In genomic region chr1:241846375-241846774, GRCh38 we compare ENCODE assay signal across 22 cellular contexts. TPM values are rescaled to one million over a fixed set of nuclear protein-coding genes. Genes with fewer than 3 reads are reported as not detected.
A peak's percentile ranks its signal among the peaks of the same experiment; 100 is the strongest.
DNase-seq lines count a peak whose midpoint lies in the region; ATAC-seq and TF ChIP-seq lines count a peak whose summit lies in the region.
"Had no signal": no experiment of that assay in that cellular context is flagged by ENCODE, and none has a peak within 500 bp of the region (broad histone marks: within the 10 kb centered on the region; RNA-seq: fewer than 3 reads in every experiment).

No MANE protein-coding gene starts in this region.

- no peak for TF ChIP-seq POLR2A in thyroid gland (IDR thresholded peaks at IDR 0.05)

- peaks cover 13% of the 10 kb centered on the region for H3F3A ChIP-seq in neural progenitor cell (ENCODE audit: low read depth)

- H3K4me3 Mint-ChIP-seq in activated T-helper 1 cell treated with anti-CD3 and anti-CD28 coated beads, Interleukin-12 subunit alpha, Interleukin-12 subunit beta, Interleukin-2, Interleukin-4 antibody, amounts not matched to agents 30 ng/mL and 10 ng/mL and 1 ng/mL, durations not matched to agents 14 hours and 24 hours and 36 hours, result peak overlapping the region; percentile 97
- H3K4me3 Mint-ChIP-seq in neural progenitor cell, result no peak overlapping the region

- H3K36me3 Mint-ChIP-seq in activated T-helper 1 cell treated with anti-CD3 and anti-CD28 coated beads, Interleukin-12 subunit alpha, Interleukin-12 subunit beta, Interleukin-2, Interleukin-4 antibody, amounts not matched to agents 30 ng/mL and 10 ng/mL and 1 ng/mL, durations not matched to agents 14 hours and 24 hours and 36 hours (ENCODE audit: low read depth), result peaks cover 10% of the 10 kb centered on the region
- peaks cover 2% of the 10 kb centered on the region for H3K36me3 Mint-ChIP-seq in neural progenitor cell
- H3K36me3 Mint-ChIP-seq: CD4-positive, CD25-positive, alpha-beta regulatory T cell; T-cell had no signal

- DNase-seq in DND-41, result no peak
- DNase-seq in activated T-helper 1 cell treated with anti-CD3 and anti-CD28 coated beads, Interleukin-12 subunit alpha, Interleukin-12 subunit beta, Interleukin-2, Interleukin-4 antibody, amounts not matched to agents 30 ng/mL and 10 ng/mL and 1 ng/mL, durations not matched to agents 14 hours and 24 hours and 36 hours (ENCODE audit: low spot score), result no peak
- DNase-seq in neural progenitor cell (ENCODE audit: low spot score), result no peak
- no peak for DNase-seq in 8988T
- no peak for DNase-seq in activated CD4-positive, CD25-positive, alpha-beta regulatory T cell treated with anti-CD3 and anti-CD28 coated beads, Interleukin-2, amount 50 U/mL, for 72 hours
- no peak for DNase-seq in HuH-7.5 (ENCODE audit: low spot score)
- DNase-seq in thyroid gland, result no peak
- DNase-seq: CD4-positive, CD25-positive, alpha-beta regulatory T cell; DMS153; EL; GOT3; NCI-H1436 treated with DMSO at 0.1 percent for 48 hours; NCI-H2029 treated with DMSO at 0.1 percent for 48 hours; NCI-H2171 treated with DMSO at 0.1 percent for 48 hours; PC-9; SIG-M5; T-cell had no signal

- H3K4me3 ChIP-seq in DND-41 (ENCODE audit: low read depth in 1 of 2, low read length in 2 of 2) (no peak overlapping the region), HEK293 (ENCODE audit: low read depth, low read length) (no peak overlapping the region), neural progenitor cell (no peak overlapping the region), thyroid gland (replicated peaks in 1 of 3) (no peak overlapping the region)

- no peaks in the 10 kb centered on the region for H3K9me3 ChIP-seq in DND-41 (ENCODE audit: insufficient read depth, low read length, severe bottlenecking)
- H3K9me3 ChIP-seq in HEK293 (ENCODE audit: control insufficient read depth, insufficient read depth, low read depth, low read length), result no peaks in the 10 kb centered on the region
- no peaks in the 10 kb centered on the region for H3K9me3 ChIP-seq in neural progenitor cell (ENCODE audit: low read depth)
- no peaks in the 10 kb centered on the region for H3K9me3 ChIP-seq in thyroid gland

- H3K9ac ChIP-seq in DND-41 (ENCODE audit: low read depth, low read length), result no peak overlapping the region
- H3K9ac ChIP-seq in neural progenitor cell, result no peak overlapping the region

- peak overlapping the region; percentile 76 for H3K4me2 ChIP-seq in DND-41 (ENCODE audit: insufficient read depth, low read length)
- no peak overlapping the region for H3K4me2 ChIP-seq in neural progenitor cell

- no peak overlapping the region for H3K27ac Mint-ChIP-seq in activated T-helper 1 cell treated with anti-CD3 and anti-CD28 coated beads, Interleukin-12 subunit alpha, Interleukin-12 subunit beta, Interleukin-2, Interleukin-4 antibody, amounts not matched to agents 30 ng/mL and 10 ng/mL and 1 ng/mL, durations not matched to agents 14 hours and 24 hours and 36 hours
- H3K27ac Mint-ChIP-seq in neural progenitor cell, result no peak overlapping the region

- H3K4me1 Mint-ChIP-seq in activated T-helper 1 cell treated with anti-CD3 and anti-CD28 coated beads, Interleukin-12 subunit alpha, Interleukin-12 subunit beta, Interleukin-2, Interleukin-4 antibody, amounts not matched to agents 30 ng/mL and 10 ng/mL and 1 ng/mL, durations not matched to agents 14 hours and 24 hours and 36 hours (ENCODE audit: low read depth), result peaks cover 36% of the 10 kb centered on the region
- H3K4me1 Mint-ChIP-seq in neural progenitor cell, result peaks cover 22% of the 10 kb centered on the region

- H2AFZ ChIP-seq in DND-41 (ENCODE audit: low read depth, low read length) (peak overlapping the region; percentile 95), neural progenitor cell (replicated peaks) (peak overlapping the region; percentile 99)

- TF ChIP-seq CTCF in DND-41 (IDR thresholded peaks at IDR 0.05; ENCODE audit: borderline replicate concordance, extremely low read depth, low read length, poor library complexity, severe bottlenecking) (no peak), HEK293 (tag by site-specific recombination; IDR thresholded peaks at IDR 0.05) (no peak), neural progenitor cell (IDR thresholded peaks at IDR 0.05) (no peak), thyroid gland (IDR thresholded peaks at IDR 0.05) (no peak)

- POLR2A ChIA-PET in HEK293 (lab: Yijun Ruan, JAX), result no interaction called here

- H3K27me3 Mint-ChIP-seq in activated T-helper 1 cell treated with anti-CD3 and anti-CD28 coated beads, Interleukin-12 subunit alpha, Interleukin-12 subunit beta, Interleukin-2, Interleukin-4 antibody, amounts not matched to agents 30 ng/mL and 10 ng/mL and 1 ng/mL, durations not matched to agents 14 hours and 24 hours and 36 hours (ENCODE audit: insufficient read depth), result peaks cover 2% of the 10 kb centered on the region
- peaks cover 7% of the 10 kb centered on the region for H3K27me3 Mint-ChIP-seq in neural progenitor cell (ENCODE audit: insufficient read depth, low read depth)
- H3K27me3 Mint-ChIP-seq: T-cell had no signal

- H3K36me3 ChIP-seq in DND-41 (ENCODE audit: insufficient read depth, low read length) (peaks cover 20% of the 10 kb centered on the region), HEK293 (ENCODE audit: control insufficient read depth in 2 of 2, insufficient read depth in 1 of 2, low read length in 2 of 2) (peaks cover 16 to 22% of the 10 kb centered on the region in 2 experiments), neural progenitor cell (peaks cover 5% of the 10 kb centered on the region), thyroid gland (no peaks in the 10 kb centered on the region)

- H3K9me3 Mint-ChIP-seq in activated T-helper 1 cell treated with anti-CD3 and anti-CD28 coated beads, Interleukin-12 subunit alpha, Interleukin-12 subunit beta, Interleukin-2, Interleukin-4 antibody, amounts not matched to agents 30 ng/mL and 10 ng/mL and 1 ng/mL, durations not matched to agents 14 hours and 24 hours and 36 hours, result no peaks in the 10 kb centered on the region
- no peaks in the 10 kb centered on the region for H3K9me3 Mint-ChIP-seq in neural progenitor cell
- H3K9me3 Mint-ChIP-seq: CD4-positive, CD25-positive, alpha-beta regulatory T cell; T-cell had no signal

- intact Hi-C loops in activated T-helper 1 cell treated with anti-CD3 and anti-CD28 coated beads, Interleukin-12 subunit alpha, Interleukin-12 subunit beta, Interleukin-2, Interleukin-4 antibody, amounts not matched to agents 30 ng/mL and 10 ng/mL and 1 ng/mL, durations not matched to agents 14 hours and 24 hours and 36 hours (cut with micrococcal nuclease), result loop anchor here (5.0 kb wide), 1 partner anchor 36 kb away; no protein-coding TSS in a partner anchor
- intact Hi-C loops in thyroid gland (cut with DNase I), result no loop called here

- no peaks in the 10 kb centered on the region for H3K27me3 ChIP-seq in DND-41 (ENCODE audit: insufficient read depth, low read length, poor library complexity)
- no peaks in the 10 kb centered on the region for H3K27me3 ChIP-seq in neural progenitor cell
- H3K27me3 ChIP-seq in thyroid gland, result no peaks in the 10 kb centered on the region

- H3K4me1 ChIP-seq in DND-41 (ENCODE audit: insufficient read depth, low read length), result peaks cover 37% of the 10 kb centered on the region
- H3K4me1 ChIP-seq in HEK293 (ENCODE audit: control insufficient read depth, insufficient read depth, low read length), result peaks cover 8% of the 10 kb centered on the region
- peaks cover 16% of the 10 kb centered on the region for H3K4me1 ChIP-seq in neural progenitor cell
- peaks cover 9 to 12% of the 10 kb centered on the region in 2 donors for H3K4me1 ChIP-seq in thyroid gland

- CTCF ChIA-PET in HEK293 (lab: Yijun Ruan, JAX), result interaction anchor here (1.0 to 1.6 kb wide), 3 partner anchors 8 to 139 kb away, joined by 3 to 5 read pairs (median 4); no protein-coding TSS in a partner anchor

- ATAC-seq in DND-41 (ENCODE audit: insufficient read depth, low read depth), result no peak
- ATAC-seq: GM12878, HCT116, SK-N-SH treated with all-trans-retinoic acid at 6 μM for 48 hours, T-cell had no signal

- peaks cover 32% of the 10 kb centered on the region for H3K79me2 ChIP-seq in DND-41 (ENCODE audit: insufficient read depth, low read length)
- peaks cover 32% of the 10 kb centered on the region for H3K79me2 ChIP-seq in neural progenitor cell (ENCODE audit: low read depth)

- H3K27ac ChIP-seq in DND-41 (ENCODE audit: low read length) (no peak overlapping the region), HEK293 (ENCODE audit: extremely low read depth, low read depth, low read length) (no peak overlapping the region), neural progenitor cell (no peak overlapping the region), thyroid gland (no peak overlapping the region)
- H3K27ac ChIP-seq: PC-9, RWPE1 had no signal

- H4K20me1 ChIP-seq in DND-41 (ENCODE audit: insufficient read depth, low read length) (peaks cover under 1% of the 10 kb centered on the region; the same call in 1 of the 2 replicates), neural progenitor cell (ENCODE audit: low read depth) (peaks cover 8% of the 10 kb centered on the region)

RNA-seq across cellular contexts. Expression of gene EXO1, which starts 1.6 kb away (rescaled TPM):
- 52.2 and 58.0 TPM in 2 replicates for total RNA-seq in activated T-helper 1 cell treated with anti-CD3 and anti-CD28 coated beads, Interleukin-12 subunit alpha, Interleukin-12 subunit beta, Interleukin-2, Interleukin-4 antibody, amounts not matched to agents 30 ng/mL and 10 ng/mL and 1 ng/mL, durations not matched to agents 14 hours and 24 hours and 36 hours
- 32.2 and 54.8 TPM in 2 replicates for total RNA-seq in neural progenitor cell (ENCODE audit: low replicate concordance)
- 1 to 10 TPM in 1 of 4 donors, under 1 TPM in 2, not detected in 1; 0.94 to 8.2 (median 0.98) TPM for total RNA-seq in thyroid gland
